ENCODE assay signal across 3 cellular contexts in genomic region chr2:201046881-201047280, GRCh38.
TF ChIP-seq lines count a peak whose summit lies in the region.

No MANE protein-coding gene starts in this region.

TF ChIP-seq in A549, 52 proteins besides CTCF, POLR2A, EP300 and RAD21:
- TF ChIP-seq MAFK (IDR thresholded peaks at IDR 0.05; ENCODE audit: partially characterized antibody) (peak; percentile 61), ZNF302 (CRISPR knock-in tag; IDR thresholded peaks at IDR 0.05) (no peak), SREBF2 (IDR thresholded peaks at IDR 0.05) (no peak), EHMT2 (IDR thresholded peaks at IDR 0.05; ENCODE audit: low read depth) (no peak)
TF ChIP-seq in A549: peak in this region for 1.

TF ChIP-seq in IMR-90, 13 proteins besides CTCF, POLR2A, EP300 and RAD21:
- TF ChIP-seq ELK1 (IDR thresholded peaks at IDR 0.05; ENCODE audit: borderline replicate concordance, low read depth, low read length) (no peak), CEBPB (IDR thresholded peaks at IDR 0.05; ENCODE audit: low read depth, low read length) (no peak), RFX5 (IDR thresholded peaks at IDR 0.05; ENCODE audit: low read depth, low read length) (no peak), BHLHE40 (IDR thresholded peaks at IDR 0.05; ENCODE audit: low read depth, low read length) (no peak), USF2 (IDR thresholded peaks at IDR 0.05; ENCODE audit: low read depth, low read length) (no peak), SMC3 (IDR thresholded peaks at IDR 0.05; ENCODE audit: low read depth, low read length) (no peak), NFE2L2 (IDR thresholded peaks at IDR 0.05; ENCODE audit: low read depth, low read length) (no peak), MXI1 (IDR thresholded peaks at IDR 0.05; ENCODE audit: borderline replicate concordance, low read depth, low read length) (no peak), MAFK (IDR thresholded peaks at IDR 0.05; ENCODE audit: low read depth, low read length) (peak; percentile 37; the same call in 1 of the 2 replicates)

TF ChIP-seq in GM12878, 131 proteins besides CTCF, POLR2A, EP300 and RAD21:
- TF ChIP-seq E4F1 (IDR thresholded peaks at IDR 0.05; ENCODE audit: borderline replicate concordance, partially characterized antibody) (no peak), LARP7 (IDR thresholded peaks at IDR 0.05) (no peak), ZBTB40 (IDR thresholded peaks at IDR 0.05; ENCODE audit: borderline replicate concordance) (no peak), ESRRA (IDR thresholded peaks at IDR 0.05; ENCODE audit: low read length) (no peak), MYB (IDR thresholded peaks at IDR 0.05; ENCODE audit: borderline replicate concordance, low read depth, low read length) (no peak), IRF3 (IDR thresholded peaks at IDR 0.05) (no peak), ZBTB33 (IDR thresholded peaks at IDR 0.05) (no peak), EED (IDR thresholded peaks at IDR 0.05; ENCODE audit: low read depth) (no peak), RELB (IDR thresholded peaks at IDR 0.05; ENCODE audit: low read depth) (no peak), EGR1 (IDR thresholded peaks at IDR 0.05; ENCODE audit: borderline replicate concordance in 1 of 2, low read depth in 2 of 2, low read length in 2 of 2) (no peak)
TF ChIP-seq in GM12878: peak in this region for 0.
